8 cellular contexts compared by ENCODE assay signal in the genomic region with DNA sequence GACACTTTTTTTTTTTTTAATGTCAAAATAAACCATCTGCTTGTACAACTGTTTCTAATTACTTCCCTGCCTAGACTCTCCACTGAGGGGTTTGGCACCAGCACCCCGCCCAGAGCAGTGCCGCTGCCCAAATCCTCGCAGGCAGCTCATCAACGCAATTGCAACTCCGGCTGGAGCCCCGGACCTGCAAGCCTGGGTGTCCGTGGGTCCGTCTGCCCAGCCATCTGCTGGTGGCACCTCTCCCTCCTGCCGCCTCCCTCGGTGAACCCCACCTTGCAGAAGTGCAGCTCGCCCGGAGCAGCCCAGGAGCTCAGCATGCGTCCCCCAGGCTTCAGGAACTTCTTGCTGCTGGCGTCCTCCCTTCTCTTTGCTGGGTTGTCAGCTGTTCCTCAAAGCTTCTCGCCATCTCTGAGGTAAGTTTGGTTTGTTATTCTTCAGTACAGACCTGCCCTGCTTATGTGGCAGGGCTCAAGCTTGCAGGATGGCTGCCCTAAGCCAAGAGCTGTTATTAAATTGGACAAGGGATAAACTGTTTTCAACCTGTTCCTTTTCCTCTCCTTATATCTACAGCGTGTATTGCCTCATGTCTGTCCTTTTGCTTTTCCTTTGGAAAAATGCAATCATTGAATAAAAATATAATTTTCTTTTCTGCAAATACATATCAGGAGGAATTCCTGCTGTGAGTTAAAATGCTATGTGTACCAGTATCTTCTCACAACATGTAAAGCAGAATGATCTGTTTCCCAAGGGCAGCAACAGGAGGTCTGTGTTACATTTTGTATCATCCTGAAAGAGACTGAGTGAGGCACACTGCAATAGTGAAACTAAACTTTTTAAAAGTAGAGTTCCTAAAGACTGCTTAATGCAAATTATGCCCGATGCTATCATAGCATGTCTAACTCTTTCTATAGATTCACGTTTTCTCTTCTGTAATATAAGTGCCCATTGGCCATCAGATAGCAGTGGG.
DNase-seq lines count a peak whose midpoint lies in the region; ATAC-seq and TF ChIP-seq lines count a peak whose summit lies in the region.

A gene with protein sequence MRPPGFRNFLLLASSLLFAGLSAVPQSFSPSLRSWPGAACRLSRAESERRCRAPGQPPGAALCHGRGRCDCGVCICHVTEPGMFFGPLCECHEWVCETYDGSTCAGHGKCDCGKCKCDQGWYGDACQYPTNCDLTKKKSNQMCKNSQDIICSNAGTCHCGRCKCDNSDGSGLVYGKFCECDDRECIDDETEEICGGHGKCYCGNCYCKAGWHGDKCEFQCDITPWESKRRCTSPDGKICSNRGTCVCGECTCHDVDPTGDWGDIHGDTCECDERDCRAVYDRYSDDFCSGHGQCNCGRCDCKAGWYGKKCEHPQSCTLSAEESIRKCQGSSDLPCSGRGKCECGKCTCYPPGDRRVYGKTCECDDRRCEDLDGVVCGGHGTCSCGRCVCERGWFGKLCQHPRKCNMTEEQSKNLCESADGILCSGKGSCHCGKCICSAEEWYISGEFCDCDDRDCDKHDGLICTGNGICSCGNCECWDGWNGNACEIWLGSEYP (plus strand): TSS at position 157 of the 967 bp plus-strand sequence. CDS start 159 bp downstream, at position 316.

- no peak for TF ChIP-seq CTCF in GM10248 (IDR thresholded peaks at IDR 0.05; ENCODE audit: control extremely low read depth, extremely low read depth, low read depth, missing control alignments)

- peak within 1 kb of the TSS; percentile 16 to 48 (median 26) for H3K4me3 ChIP-seq in skin epidermis

- peak; percentile 75 for ATAC-seq in GM21786 (IDR thresholded peaks at IDR 0.05; ENCODE audit: unreplicated experiment)

- DNase-seq in GM10248 (ENCODE audit: extremely low spot score): peak; percentile 23
- DNase-seq in NCI-H524 treated with DMSO at 0.1 percent for 48 hours (lab: John Stamatoyannopoulos, UW): peak; percentile 6
- DNase-seq in fibroblast of peridontal ligament (ENCODE audit: extremely low read depth): peak; percentile 77
- no peak for DNase-seq in stimulated activated CD4-positive, alpha-beta T cell treated with anti-CD3 and anti-CD28 coated beads, Interleukin-2, amount 100 ng/mL, for 48 hours
- DNase-seq in NCI-H748 (lab: John Stamatoyannopoulos, UW; ENCODE audit: unreplicated experiment): no peak
- DNase-seq in foreskin melanocyte: no peak

- CTCF ChIA-PET in GM10248 (lab: Yijun Ruan, JAX): interaction anchor here (1.2 to 1.3 kb wide), 2 partner anchors 15 to 36 kb away, joined by 3 read pairs; a partner anchor contains a TSS

- POLR2A ChIA-PET in GM10248 (lab: Yijun Ruan, JAX): no interaction called here

- H3K27ac ChIP-seq in skin epidermis: peak within 1 kb of the TSS in 12 of 21 experiments; percentile 10 to 79 (median 48)

Comparison
In these comparisons a context has a peak if more than half of its experiments do, and no peak if none do; other contexts are left out.
1. DNase-seq: peak in GM10248 (single experiment), NCI-H524 treated with DMSO at 0.1 percent for 48 hours (single experiment) and fibroblast of peridontal ligament (single experiment); none in stimulated activated CD4-positive, alpha-beta T cell treated with anti-CD3 and anti-CD28 coated beads, Interleukin-2, amount 100 ng/mL, for 48 hours (0 of 2), NCI-H748 (single experiment) and foreskin melanocyte (single experiment).